In genomic region chr3:39413691-39414420, GRCh38 we compare ENCODE assay signal across 13 cellular contexts. TPM values are rescaled to one million over a fixed set of nuclear protein-coding genes. Genes with fewer than 3 reads are reported as not detected.
A peak's percentile ranks its signal among the peaks of the same experiment; 100 is the strongest.
DNase-seq lines count a peak whose midpoint lies in the region; ATAC-seq lines count a peak whose summit lies in the region.
"Had no signal": no experiment of that assay in that cellular context is flagged by ENCODE, and none has a peak within 500 bp of the region (broad histone marks: within the 10 kb centered on the region; RNA-seq: fewer than 3 reads in every experiment).

No MANE protein-coding gene starts in this region.

- H3K9ac ChIP-seq in Karpas-422 (ENCODE audit: low read length): no peak overlapping the region

- H3K4me3 Mint-ChIP-seq in naive thymus-derived CD8-positive, alpha-beta T cell: no peak overlapping the region

- H3K4me2 ChIP-seq in Karpas-422 (ENCODE audit: low read depth, low read length, poor library complexity, severe bottlenecking): no peak overlapping the region

- no peaks in the 10 kb centered on the region for H3K9me2 ChIP-seq in Karpas-422 (replicated peaks; ENCODE audit: insufficient read depth, low read length)

- peak; percentile 15 to 16 for ATAC-seq in naive thymus-derived CD8-positive, alpha-beta T cell

- peak; percentile 62 for DNase-seq in DMS 273 (lab: John Stamatoyannopoulos, UW; ENCODE audit: unreplicated experiment)
- DNase-seq in DMS 273 treated with DMSO at 0.1 percent for 48 hours (lab: John Stamatoyannopoulos, UW): no peak
- peak; percentile 66 for DNase-seq in Karpas-422
- DNase-seq in amniotic epithelial cell (ENCODE audit: low read depth): peak; percentile 36
- no peak for DNase-seq in naive thymus-derived CD8-positive, alpha-beta T cell
- DNase-seq in NCI-H2081 (lab: John Stamatoyannopoulos, UW): no peak
- DNase-seq in dedifferentiated amniotic fluid mesenchymal stem cell (ENCODE audit: extremely low spot score): no peak
- DNase-seq in NCI-H146 treated with DMSO at 0.1 percent for 48 hours (lab: John Stamatoyannopoulos, UW; ENCODE audit: unreplicated experiment): no peak
- DNase-seq: 8988T; effector CD4-positive, alpha-beta T cell; NCI-H1092 treated with DMSO at 0.1 percent for 48 hours; SHP77 had no signal

- H4K20me1 ChIP-seq in Karpas-422 (ENCODE audit: insufficient read depth, low read depth, low read length): peaks cover 14% of the 10 kb centered on the region; the same call in 1 of the 2 replicates

- H3K4me3 ChIP-seq in Karpas-422 (ENCODE audit: low read length): no peak overlapping the region
- H3K4me3 ChIP-seq: right atrium auricular region had no signal

- H3K36me3 Mint-ChIP-seq in naive thymus-derived CD8-positive, alpha-beta T cell: peaks cover 5 to 61% (median 25%) of the 10 kb centered on the region in 3 donors

- H3K27me3 ChIP-seq in Karpas-422 (ENCODE audit: low read length): no peaks in the 10 kb centered on the region
- H3K27me3 ChIP-seq: right atrium auricular region had no signal

- peaks cover 43% of the 10 kb centered on the region; the same call in 1 of the 2 replicates for H3K36me3 ChIP-seq in Karpas-422 (ENCODE audit: insufficient read depth, low read length)

- POLR2A ChIA-PET in naive thymus-derived CD8-positive, alpha-beta T cell (lab: Charles Lee): no interaction called here

- peaks cover 19% of the 10 kb centered on the region for H3K4me1 ChIP-seq in Karpas-422 (ENCODE audit: low read length)

- no peaks in the 10 kb centered on the region for H3K27me3 Mint-ChIP-seq in naive thymus-derived CD8-positive, alpha-beta T cell

- no peak overlapping the region for H3K27ac ChIP-seq in Karpas-422 (ENCODE audit: low read length)
- H3K27ac ChIP-seq: right atrium auricular region had no signal

- H3K4me1 Mint-ChIP-seq in naive thymus-derived CD8-positive, alpha-beta T cell: peaks cover 27 to 41% (median 36%) of the 10 kb centered on the region in 4 donors

- no peaks in the 10 kb centered on the region for H3K9me3 Mint-ChIP-seq in naive thymus-derived CD8-positive, alpha-beta T cell

- no peak overlapping the region for H2AFZ ChIP-seq in Karpas-422 (ENCODE audit: low read length)

- peak overlapping the region in 7 of 10 donors; percentile 56 to 93 (median 81) for H3K27ac Mint-ChIP-seq in naive thymus-derived CD8-positive, alpha-beta T cell

- H3K79me2 ChIP-seq in Karpas-422 (ENCODE audit: low read length): no peaks in the 10 kb centered on the region

- no peaks in the 10 kb centered on the region for H3K9me3 ChIP-seq in Karpas-422 (ENCODE audit: low read length)
- H3K9me3 ChIP-seq: right atrium auricular region had no signal

RNA-seq across cellular contexts. Expression of gene RPSA, which starts 7.3 kb away (rescaled TPM):
- 2,449 and 2,497 TPM in 2 replicates for total RNA-seq in Karpas-422 (2014; rRNA removed; shearing (Covaris generic); ENCODE audit: low replicate concordance)
- total RNA-seq in naive thymus-derived CD8-positive, alpha-beta T cell: 1,000 to 10,000 TPM; 1,560 to 1,579 TPM
- 1,000 to 10,000 TPM; 1,242 to 1,388 (median 1,323) TPM for polyA plus RNA-seq in naive thymus-derived CD8-positive, alpha-beta T cell

RNA-seq across cellular contexts. Expression of gene SLC25A38, which starts 30.7 kb away (rescaled TPM):
- total RNA-seq in Karpas-422 (2014; rRNA removed; shearing (Covaris generic); ENCODE audit: low replicate concordance): 38.5 and 54.6 TPM in 2 replicates
- 10 to 100 TPM; 51.7 to 52.2 TPM for total RNA-seq in naive thymus-derived CD8-positive, alpha-beta T cell
- 10 to 100 TPM; 34.2 to 53.4 (median 43.2) TPM for polyA plus RNA-seq in naive thymus-derived CD8-positive, alpha-beta T cell

RNA-seq across cellular contexts. Expression of gene MOBP, which starts 53.6 kb away (rescaled TPM):
- total RNA-seq in Karpas-422 (2014; rRNA removed; shearing (Covaris generic); ENCODE audit: low replicate concordance): not detected in 2 replicates
- not detected for total RNA-seq in naive thymus-derived CD8-positive, alpha-beta T cell
- not detected for polyA plus RNA-seq in naive thymus-derived CD8-positive, alpha-beta T cell

Comparison
In these comparisons a context has a peak if more than half of its experiments do, and no peak if none do; other contexts are left out.
1. DNase-seq: peak in DMS 273 (single experiment), Karpas-422 (single experiment) and amniotic epithelial cell (single experiment); none in DMS 273 treated with DMSO at 0.1 percent for 48 hours (single experiment), naive thymus-derived CD8-positive, alpha-beta T cell (0 of 10), NCI-H2081 (0 of 2), dedifferentiated amniotic fluid mesenchymal stem cell (single experiment) and NCI-H146 treated with DMSO at 0.1 percent for 48 hours (single experiment).